In genomic region chr6:101114703-101115102, GRCh38 we compare ENCODE assay signal across 8 cellular contexts.
A peak's percentile ranks its signal among the peaks of the same experiment; 100 is the strongest.
DNase-seq lines count a peak whose midpoint lies in the region; ATAC-seq and TF ChIP-seq lines count a peak whose summit lies in the region.

No MANE protein-coding gene starts in this region.

- WGBS in sigmoid colon, 2 donors: 1 to 4% methylated on average over 1 of the region's 1 CpG

- H2AFZ ChIP-seq in Loucy (ENCODE audit: low read length) (no peak overlapping the region), fibroblast of lung (ENCODE audit: low read length) (no peak overlapping the region)

- H3K4me3 ChIP-seq in AG04450 (ENCODE audit: low read depth, low read length) (no peak overlapping the region), Loucy (ENCODE audit: low read length, poor library complexity, severe bottlenecking) (no peak overlapping the region), Panc1 (ENCODE audit: low read depth in 2 of 2, low read length in 2 of 2) (no peak overlapping the region), fibroblast of lung (replicated peaks in 1 of 4; ENCODE audit: control extremely low read depth in 1 of 4, insufficient read depth in 1 of 4, low read depth in 3 of 4, low read length in 4 of 4) (no peak overlapping the region), sigmoid colon (no peak overlapping the region)

- H4K20me1 ChIP-seq in Loucy (ENCODE audit: insufficient read depth, low read length, poor library complexity, severe bottlenecking) (no peaks in the 10 kb centered on the region), fibroblast of lung (ENCODE audit: control insufficient read depth, extremely low read depth, insufficient read depth, low read length) (no peaks in the 10 kb centered on the region)

- no peak for DNase-seq in AG04450 (ENCODE audit: low read depth, low spot score)
- peak; percentile 28 for DNase-seq in Panc1 (ENCODE audit: low read depth, low spot score)
- DNase-seq in fibroblast of lung (ENCODE audit: low read depth in 2 of 2): peak; percentile 8 to 27
- peak; percentile 25 for DNase-seq in putamen (ENCODE audit: low spot score)
- no peak for DNase-seq in sigmoid colon
- DNase-seq in T1000 (lab: John Stamatoyannopoulos, UW): no peak

- H3K27me3 ChIP-seq in AG04450 (ENCODE audit: control insufficient read depth, insufficient read depth, low read length) (no peaks in the 10 kb centered on the region), Loucy (ENCODE audit: insufficient read depth, low read length, poor library complexity, severe bottlenecking) (no peaks in the 10 kb centered on the region), Panc1 (ENCODE audit: control insufficient read depth, insufficient read depth, low read length) (no peaks in the 10 kb centered on the region), fibroblast of lung (ENCODE audit: control insufficient read depth, insufficient read depth, low read length) (no peaks in the 10 kb centered on the region), sigmoid colon (no peaks in the 10 kb centered on the region)

- POLR2A ChIA-PET in AG04450 (lab: Yijun Ruan, JAX) (no interaction called here), Panc1 (lab: Charles Lee) (no interaction called here)

- CTCF ChIA-PET in AG04450 (lab: Charles Lee): no interaction called here
- CTCF ChIA-PET in Panc1 (lab: Charles Lee): no interaction called here

- H3K4me1 ChIP-seq in Loucy (ENCODE audit: insufficient read depth, low read length, poor library complexity, severe bottlenecking): no peaks in the 10 kb centered on the region
- H3K4me1 ChIP-seq in Panc1 (ENCODE audit: control insufficient read depth, insufficient read depth, low read length): peaks cover 5% of the 10 kb centered on the region; the same call in 1 of the 2 replicates
- no peaks in the 10 kb centered on the region for H3K4me1 ChIP-seq in fibroblast of lung (ENCODE audit: control insufficient read depth, extremely low read depth, insufficient read depth, low read length)
- H3K4me1 ChIP-seq in sigmoid colon: no peaks in the 10 kb centered on the region

- H3K27ac ChIP-seq in AG04450 (ENCODE audit: low read depth, low read length) (no peak overlapping the region), Panc1 (ENCODE audit: low read length) (peak overlapping the region; percentile 42; the same call in 1 of the 2 replicates), fibroblast of lung (ENCODE audit: insufficient read depth, low read length) (no peak overlapping the region), sigmoid colon (no peak overlapping the region)

- intact Hi-C loops in Panc1 (cut with micrococcal nuclease; ENCODE audit: unreplicated experiment): loop anchor here (10.0 kb wide), 1 partner anchor 280 kb away; the partner anchor contains the start of gene GRIK2
- intact Hi-C loops in sigmoid colon (cut with DNase I): no loop called here

- BruUV-seq in Panc1 (replicated peaks; lab: Mats Ljungman, UMichigan): no TSS peak

- no peak overlapping the region for H3K4me2 ChIP-seq in Loucy (ENCODE audit: low read depth, low read length, poor library complexity, severe bottlenecking)
- no peak overlapping the region for H3K4me2 ChIP-seq in fibroblast of lung (ENCODE audit: extremely low read depth, insufficient read depth, low read length)

- no peak for TF ChIP-seq POLR2A in sigmoid colon (IDR thresholded peaks at IDR 0.05)

- ATAC-seq in GM19395 (IDR thresholded peaks at IDR 0.05; ENCODE audit: unreplicated experiment): peak; percentile 59
- ATAC-seq in Panc1: peak; percentile 91

- H3K9me2 ChIP-seq in Loucy (replicated peaks; ENCODE audit: low read depth, low read length): no peaks in the 10 kb centered on the region

- no peaks in the 10 kb centered on the region for H3K36me3 ChIP-seq in Loucy (ENCODE audit: insufficient read depth, low read length)
- H3K36me3 ChIP-seq in Panc1 (ENCODE audit: control insufficient read depth, insufficient read depth, low read length): no peaks in the 10 kb centered on the region
- H3K36me3 ChIP-seq in fibroblast of lung (ENCODE audit: control insufficient read depth, insufficient read depth, low read length): no peaks in the 10 kb centered on the region
- H3K36me3 ChIP-seq in sigmoid colon: no peaks in the 10 kb centered on the region

- H3K79me2 ChIP-seq in Loucy (ENCODE audit: insufficient read depth, low read length) (no peaks in the 10 kb centered on the region), fibroblast of lung (ENCODE audit: control insufficient read depth, insufficient read depth, low read length) (no peaks in the 10 kb centered on the region)

- H3F3A ChIP-seq in Loucy (ENCODE audit: low read depth): no peaks in the 10 kb centered on the region

- peak; percentile 47; the same call in 1 of the 2 replicates for TF ChIP-seq CTCF in AG04450 (IDR thresholded peaks at IDR 0.05; ENCODE audit: low read depth, low read length)
- peak; percentile 74 for TF ChIP-seq CTCF in Loucy (conservative IDR thresholded peaks at IDR 0.05; ENCODE audit: low read length)
- peak; percentile 78 for TF ChIP-seq CTCF in Panc1 (IDR thresholded peaks at IDR 0.05)
- TF ChIP-seq CTCF in fibroblast of lung (conservative IDR thresholded peaks at IDR 0.05 in 1 of 2, IDR thresholded peaks at IDR 0.05 in 1 of 2; ENCODE audit: low read depth in 1 of 2, low read length in 2 of 2): peak; percentile 15 to 22
- peak in 1 of 4 experiments; percentile 9 for TF ChIP-seq CTCF in sigmoid colon (IDR thresholded peaks at IDR 0.05)

- peaks cover 5% of the 10 kb centered on the region; the same call in 1 of the 2 replicates for H3K9me3 ChIP-seq in AG04450 (ENCODE audit: control insufficient read depth, insufficient read depth, low read length)
- no peaks in the 10 kb centered on the region for H3K9me3 ChIP-seq in Loucy (ENCODE audit: insufficient read depth, low read depth, low read length)
- no peaks in the 10 kb centered on the region for H3K9me3 ChIP-seq in Panc1 (ENCODE audit: control insufficient read depth, insufficient read depth, low read depth, low read length)
- no peaks in the 10 kb centered on the region for H3K9me3 ChIP-seq in fibroblast of lung (ENCODE audit: control insufficient read depth, insufficient read depth, low read depth, low read length)
- H3K9me3 ChIP-seq in sigmoid colon: no peaks in the 10 kb centered on the region

- H3K9ac ChIP-seq in Loucy (ENCODE audit: low read depth, low read length, poor library complexity, severe bottlenecking) (no peak overlapping the region), fibroblast of lung (ENCODE audit: insufficient read depth, low read length) (no peak overlapping the region)

- in situ Hi-C loops in Panc1 (cut with HindIII; ENCODE audit: low pct_unique_long_range_greater_than_20kb, low sequenced_read_pairs): no loop called here

- no peak for TF ChIP-seq EP300 in sigmoid colon (IDR thresholded peaks at IDR 0.05)

Comparison
In these comparisons a context has a peak if more than half of its experiments do, and no peak if none do; other contexts are left out.
1. DNase-seq: peak in Panc1 (single experiment), fibroblast of lung (2 of 2) and putamen (single experiment); none in AG04450 (single experiment), sigmoid colon (single experiment) and T1000 (single experiment).